Comparison of ENCODE assay signal across 23 cellular contexts in genomic region chr7:66255533-66256100, GRCh38. TPM values are rescaled to one million over a fixed set of nuclear protein-coding genes. Genes with fewer than 3 reads are reported as not detected.
DNase-seq lines count a peak whose midpoint lies in the region; ATAC-seq and TF ChIP-seq lines count a peak whose summit lies in the region.
"Had no signal": no experiment of that assay in that cellular context is flagged by ENCODE, and none has a peak within 500 bp of the region (broad histone marks: within the 10 kb centered on the region; RNA-seq: fewer than 3 reads in every experiment).

No MANE protein-coding gene starts in this region.

- ATAC-seq in SK-N-SH treated with all-trans-retinoic acid at 6 μM for 48 hours = peak; percentile 33; the same call in 2 of the 3 replicates
- ATAC-seq: HCT116, Panc1, T-helper 17 cell had no signal

- no peaks in the 10 kb centered on the region for H3K9me3 ChIP-seq in smooth muscle cell (replicated peaks; ENCODE audit: low read depth)

- no peak for TF ChIP-seq CTCF in smooth muscle cell (IDR thresholded peaks at IDR 0.05; ENCODE audit: borderline replicate concordance, insufficient read depth, poor library complexity, severe bottlenecking)
- TF ChIP-seq CTCF in coronary artery (IDR thresholded peaks at IDR 0.05) = no peak
- no peak for TF ChIP-seq CTCF in osteocyte (IDR thresholded peaks at IDR 0.05)

- peaks cover 33% of the 10 kb centered on the region for H3K4me1 ChIP-seq in smooth muscle cell (ENCODE audit: low read depth)

- peaks cover 21% of the 10 kb centered on the region for H4K20me1 ChIP-seq in smooth muscle cell (ENCODE audit: low read depth)

- H3K36me3 Mint-ChIP-seq in osteocyte (ENCODE audit: unreplicated experiment) = peaks cover 9% of the 10 kb centered on the region

- no peak overlapping the region for H3K27ac Mint-ChIP-seq in osteocyte (ENCODE audit: unreplicated experiment)
- H3K27ac Mint-ChIP-seq: CD4-positive, alpha-beta T cell; mesothelial cell of epicardium; T-helper 17 cell had no signal

- H3K9ac ChIP-seq in smooth muscle cell (ENCODE audit: low read depth) = peak overlapping the region; percentile 61
- H3K9ac ChIP-seq: parathyroid adenoma had no signal

- DNase-seq in HCEC 1CT (peak; percentile 78), fibroblast of peridontal ligament (ENCODE audit: extremely low read depth) (peak; percentile 60), smooth muscle cell (lab: John Stamatoyannopoulos, UW; ENCODE audit: unreplicated experiment) (no peak), NCI-H2081 (lab: John Stamatoyannopoulos, UW) (no peak), coronary artery (ENCODE audit: low spot score) (no peak), osteocyte (ENCODE audit: extremely low spot score, unreplicated experiment) (no peak)
- DNase-seq: activated CD4-positive, CD25-positive, alpha-beta regulatory T cell treated with anti-CD3 and anti-CD28 coated beads, Interleukin-2, amount 50 U/mL, for 72 hours; activated CD8-positive, alpha-beta memory T cell treated with anti-CD3 and anti-CD28 coated beads, Interleukin-2, amount 50 U/mL, for 4 hours; activated naive CD4-positive, alpha-beta T cell; brain microvascular endothelial cell; CD4-positive, alpha-beta T cell; DND-41; effector memory CD4-positive, alpha-beta T cell; NCI-H146; NCI-H526; stimulated activated CD4-positive, alpha-beta T cell treated with anti-CD3 and anti-CD28 coated beads, Interleukin-15, amount 100 ng/mL, for 24 hours; T-helper 17 cell had no signal

- H3K27me3 Mint-ChIP-seq in osteocyte (ENCODE audit: unreplicated experiment) = no peaks in the 10 kb centered on the region

- H3K27me3 ChIP-seq in smooth muscle cell (ENCODE audit: low read depth) = no peaks in the 10 kb centered on the region
- H3K27me3 ChIP-seq: brain microvascular endothelial cell had no signal

- H3K27ac ChIP-seq in smooth muscle cell (ENCODE audit: low read depth) (peak overlapping the region; percentile 98), coronary artery (peak overlapping the region in 1 of 2 donors; percentile 24)
- H3K27ac ChIP-seq: brain microvascular endothelial cell, parathyroid adenoma had no signal

- no peak overlapping the region for H3K4me3 Mint-ChIP-seq in osteocyte (ENCODE audit: unreplicated experiment)
- H3K4me3 Mint-ChIP-seq: CD4-positive, alpha-beta T cell; IgD-negative memory B cell; mesothelial cell of epicardium; T-helper 17 cell had no signal

- H3K4me1 Mint-ChIP-seq in osteocyte (ENCODE audit: unreplicated experiment) = peaks cover 22% of the 10 kb centered on the region
- H3K4me1 Mint-ChIP-seq: IgD-negative memory B cell, T-helper 17 cell had no signal

- no peaks in the 10 kb centered on the region for H3K9me3 Mint-ChIP-seq in osteocyte (ENCODE audit: unreplicated experiment)
- H3K9me3 Mint-ChIP-seq: CD4-positive, alpha-beta T cell; mesothelial cell of epicardium had no signal

- H3K79me2 ChIP-seq in smooth muscle cell (ENCODE audit: low read depth) = peaks cover 95% of the 10 kb centered on the region

- H3K4me2 ChIP-seq in smooth muscle cell = peak overlapping the region; percentile 68

- peaks cover 18% of the 10 kb centered on the region for H3F3A ChIP-seq in smooth muscle cell (ENCODE audit: low read depth)

- H3K4me3 ChIP-seq in smooth muscle cell (no peak overlapping the region), coronary artery (no peak overlapping the region)

- H3K36me3 ChIP-seq in smooth muscle cell (ENCODE audit: low read depth) = no peaks in the 10 kb centered on the region
- H3K36me3 ChIP-seq: brain microvascular endothelial cell had no signal

- no peak overlapping the region for H2AFZ ChIP-seq in smooth muscle cell (ENCODE audit: low read depth)
- H2AFZ ChIP-seq: parathyroid adenoma had no signal

TF ChIP-seq in SK-N-SH treated with all-trans-retinoic acid at 6 μM for 48 hours, 23 proteins besides CTCF, POLR2A, EP300 and RAD21:
- TF ChIP-seq ZFP3 (CRISPR knock-in tag; IDR thresholded peaks at IDR 0.05) (no peak), OSR1 (CRISPR knock-in tag; IDR thresholded peaks at IDR 0.05) (no peak), ISL1 (CRISPR knock-in tag; IDR thresholded peaks at IDR 0.05) (0 out of 2 replicates have a peak, but pooled peaks have one; percentile 16)

RNA-seq across cellular contexts. Expression of gene TPST1, which starts 50.5 kb away (rescaled TPM):
- total RNA-seq in smooth muscle cell (133 and 155 TPM in 2 replicates), osteocyte (24.2 and 26.8 TPM in 2 replicates)
- polyA plus RNA-seq in smooth muscle cell = 122 and 139 TPM in 2 replicates

Comparison
In these comparisons a context has a peak if more than half of its experiments do, and no peak if none do; other contexts are left out.
1. DNase-seq: peak in HCEC 1CT (single experiment) and fibroblast of peridontal ligament (single experiment); none in smooth muscle cell (single experiment), NCI-H2081 (0 of 2), coronary artery (single experiment) and osteocyte (single experiment).